1 cellular context compared by ENCODE assay signal in the genomic region with DNA sequence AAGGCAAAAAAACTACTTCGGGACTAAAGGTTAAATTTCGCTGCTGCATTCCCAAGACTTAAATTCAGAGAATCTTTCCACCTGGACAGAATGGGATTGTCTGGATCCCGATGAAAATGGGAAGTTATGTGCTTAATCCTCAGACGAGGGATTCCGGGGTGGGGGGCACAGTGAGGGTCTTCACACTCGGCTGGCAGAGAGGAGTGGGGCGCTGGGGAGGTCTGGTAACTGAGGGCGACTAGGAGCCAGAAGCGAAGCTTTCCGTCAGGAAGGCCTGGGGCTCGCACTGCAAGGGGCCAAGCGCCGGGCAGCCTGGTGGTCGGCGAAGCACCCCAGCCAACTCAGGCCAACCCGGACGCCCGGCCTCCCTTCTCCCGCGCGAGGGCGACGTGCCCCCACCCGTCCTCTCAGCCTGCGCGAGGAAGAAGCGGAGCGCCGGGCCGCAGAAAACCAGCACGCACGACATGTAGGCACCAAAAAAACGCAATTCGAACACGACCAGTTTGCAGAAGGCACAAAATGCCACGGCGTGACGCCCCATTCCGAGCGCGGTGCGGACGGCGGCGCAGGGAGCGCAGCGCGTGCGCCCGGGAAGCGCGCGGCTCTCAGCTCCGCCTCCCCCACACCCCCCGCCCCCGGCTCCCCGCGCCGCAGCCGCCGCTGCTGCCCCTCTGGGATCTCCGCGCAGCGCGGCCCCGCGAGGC.
A peak's percentile ranks its signal among the peaks of the same experiment; 100 is the strongest.
TF ChIP-seq lines count a peak whose summit lies in the region.

No MANE protein-coding gene starts in this region.

TF ChIP-seq in HepG2, 621 proteins besides CTCF, POLR2A, EP300 and RAD21 (continued from another document and continues in another):
- TF ChIP-seq FIP1L1 (IDR thresholded peaks at IDR 0.05; ENCODE audit: borderline replicate concordance, insufficient read depth, low read depth, low read length) (no peak), AKAP8 (CRISPR knock-in tag; IDR thresholded peaks at IDR 0.05) (no peak), TSC22D2 (CRISPR knock-in tag; IDR thresholded peaks at IDR 0.05; ENCODE audit: borderline replicate concordance) (peak; percentile 58; the same call in 1 of the 2 replicates), NR2C2 (CRISPR knock-in tag; IDR thresholded peaks at IDR 0.05; ENCODE audit: borderline replicate concordance) (no peak), MLLT10 (CRISPR knock-in tag; IDR thresholded peaks at IDR 0.05) (no peak), IKZF4 (CRISPR knock-in tag; IDR thresholded peaks at IDR 0.05; ENCODE audit: borderline replicate concordance, low read depth, not compliant biosample characterization) (peak; percentile 53), ZNF30 (CRISPR knock-in tag; IDR thresholded peaks at IDR 0.05) (peak; percentile 37; the same call in 1 of the 2 replicates), XRCC5 (optimal IDR thresholded peaks at IDR 0.05; ENCODE audit: low read length) (no peak), ZFP37 (CRISPR knock-in tag; IDR thresholded peaks at IDR 0.05; ENCODE audit: borderline replicate concordance) (peak; percentile 63; the same call in 1 of the 2 replicates), ZFAT (CRISPR knock-in tag; conservative IDR thresholded peaks at IDR 0.05) (no peak), ZNF335 (CRISPR knock-in tag; IDR thresholded peaks at IDR 0.05) (no peak), SNAPC2 (CRISPR knock-in tag; IDR thresholded peaks at IDR 0.05) (no peak), ZNF484 (CRISPR knock-in tag; IDR thresholded peaks at IDR 0.05; ENCODE audit: borderline replicate concordance, low read depth) (no peak), ZNF24 (IDR thresholded peaks at IDR 0.05) (no peak), SSRP1 (CRISPR knock-in tag; IDR thresholded peaks at IDR 0.05) (no peak), CENPX (CRISPR knock-in tag; IDR thresholded peaks at IDR 0.05) (no peak), ZNF569 (CRISPR knock-in tag; IDR thresholded peaks at IDR 0.05; ENCODE audit: borderline replicate concordance) (no peak), SIN3B (IDR thresholded peaks at IDR 0.05; ENCODE audit: low read length) (no peak), ZNF792 (CRISPR knock-in tag; IDR thresholded peaks at IDR 0.05) (no peak), SOX6 (IDR thresholded peaks at IDR 0.05) (no peak), SOX6 (CRISPR knock-in tag; IDR thresholded peaks at IDR 0.05) (no peak), PHF21A (CRISPR knock-in tag; IDR thresholded peaks at IDR 0.05) (peak; percentile 11; the same call in 1 of the 2 replicates), ZSCAN20 (CRISPR knock-in tag; IDR thresholded peaks at IDR 0.05; ENCODE audit: borderline replicate concordance) (peak; percentile 87; the same call in 1 of the 2 replicates), ARHGAP35 (CRISPR knock-in tag; IDR thresholded peaks at IDR 0.05; ENCODE audit: borderline replicate concordance) (peak; percentile 66; the same call in 1 of the 2 replicates), SP2 (CRISPR knock-in tag; IDR thresholded peaks at IDR 0.05) (peak; percentile 44; the same call in 1 of the 2 replicates), ZNF678 (CRISPR knock-in tag; IDR thresholded peaks at IDR 0.05) (no peak), PRPF4 (IDR thresholded peaks at IDR 0.05; ENCODE audit: low read depth, low read length, poor library complexity, severe bottlenecking) (no peak), ZNF260 (CRISPR knock-in tag; IDR thresholded peaks at IDR 0.05; ENCODE audit: borderline replicate concordance, low read depth) (no peak), TBP (CRISPR knock-in tag; IDR thresholded peaks at IDR 0.05) (no peak), TCF7 (IDR thresholded peaks at IDR 0.05; ENCODE audit: low read depth) (no peak), ATM (IDR thresholded peaks at IDR 0.05; ENCODE audit: borderline replicate concordance) (no peak), TBX3 (IDR thresholded peaks at IDR 0.05; ENCODE audit: borderline replicate concordance) (no peak), SP5 (CRISPR knock-in tag; IDR thresholded peaks at IDR 0.05; ENCODE audit: borderline replicate concordance, low read depth) (peak; percentile 26; the same call in 1 of the 2 replicates), AHR (CRISPR knock-in tag; IDR thresholded peaks at IDR 0.05) (peak; percentile 84; the same call in 1 of the 2 replicates), ZNF709 (CRISPR knock-in tag; IDR thresholded peaks at IDR 0.05) (no peak; the same call in 1 of the 2 replicates), SPEN (CRISPR knock-in tag; IDR thresholded peaks at IDR 0.05; ENCODE audit: low read depth) (0 out of 2 replicates have a peak, but pooled peaks have one; percentile 12), NCOA5 (CRISPR knock-in tag; IDR thresholded peaks at IDR 0.05) (no peak), ZFP90 (CRISPR knock-in tag; IDR thresholded peaks at IDR 0.05; ENCODE audit: borderline replicate concordance) (0 out of 2 replicates have a peak, but pooled peaks have one; percentile 82)
- TF ChIP-seq, protein P1, sequence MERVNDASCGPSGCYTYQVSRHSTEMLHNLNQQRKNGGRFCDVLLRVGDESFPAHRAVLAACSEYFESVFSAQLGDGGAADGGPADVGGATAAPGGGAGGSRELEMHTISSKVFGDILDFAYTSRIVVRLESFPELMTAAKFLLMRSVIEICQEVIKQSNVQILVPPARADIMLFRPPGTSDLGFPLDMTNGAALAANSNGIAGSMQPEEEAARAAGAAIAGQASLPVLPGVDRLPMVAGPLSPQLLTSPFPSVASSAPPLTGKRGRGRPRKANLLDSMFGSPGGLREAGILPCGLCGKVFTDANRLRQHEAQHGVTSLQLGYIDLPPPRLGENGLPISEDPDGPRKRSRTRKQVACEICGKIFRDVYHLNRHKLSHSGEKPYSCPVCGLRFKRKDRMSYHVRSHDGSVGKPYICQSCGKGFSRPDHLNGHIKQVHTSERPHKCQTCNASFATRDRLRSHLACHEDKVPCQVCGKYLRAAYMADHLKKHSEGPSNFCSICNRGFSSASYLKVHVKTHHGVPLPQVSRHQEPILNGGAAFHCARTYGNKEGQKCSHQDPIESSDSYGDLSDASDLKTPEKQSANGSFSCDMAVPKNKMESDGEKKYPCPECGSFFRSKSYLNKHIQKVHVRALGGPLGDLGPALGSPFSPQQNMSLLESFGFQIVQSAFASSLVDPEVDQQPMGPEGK (CRISPR knock-in tag; IDR thresholded peaks at IDR 0.05) = peak; percentile 32; the same call in 1 of the 2 replicates
- TF ChIP-seq, protein P2, sequence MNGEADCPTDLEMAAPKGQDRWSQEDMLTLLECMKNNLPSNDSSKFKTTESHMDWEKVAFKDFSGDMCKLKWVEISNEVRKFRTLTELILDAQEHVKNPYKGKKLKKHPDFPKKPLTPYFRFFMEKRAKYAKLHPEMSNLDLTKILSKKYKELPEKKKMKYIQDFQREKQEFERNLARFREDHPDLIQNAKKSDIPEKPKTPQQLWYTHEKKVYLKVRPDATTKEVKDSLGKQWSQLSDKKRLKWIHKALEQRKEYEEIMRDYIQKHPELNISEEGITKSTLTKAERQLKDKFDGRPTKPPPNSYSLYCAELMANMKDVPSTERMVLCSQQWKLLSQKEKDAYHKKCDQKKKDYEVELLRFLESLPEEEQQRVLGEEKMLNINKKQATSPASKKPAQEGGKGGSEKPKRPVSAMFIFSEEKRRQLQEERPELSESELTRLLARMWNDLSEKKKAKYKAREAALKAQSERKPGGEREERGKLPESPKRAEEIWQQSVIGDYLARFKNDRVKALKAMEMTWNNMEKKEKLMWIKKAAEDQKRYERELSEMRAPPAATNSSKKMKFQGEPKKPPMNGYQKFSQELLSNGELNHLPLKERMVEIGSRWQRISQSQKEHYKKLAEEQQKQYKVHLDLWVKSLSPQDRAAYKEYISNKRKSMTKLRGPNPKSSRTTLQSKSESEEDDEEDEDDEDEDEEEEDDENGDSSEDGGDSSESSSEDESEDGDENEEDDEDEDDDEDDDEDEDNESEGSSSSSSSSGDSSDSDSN (CRISPR knock-in tag; IDR thresholded peaks at IDR 0.05) = no peak; the same call in none of the 2 replicates
- TF ChIP-seq, protein P3, sequence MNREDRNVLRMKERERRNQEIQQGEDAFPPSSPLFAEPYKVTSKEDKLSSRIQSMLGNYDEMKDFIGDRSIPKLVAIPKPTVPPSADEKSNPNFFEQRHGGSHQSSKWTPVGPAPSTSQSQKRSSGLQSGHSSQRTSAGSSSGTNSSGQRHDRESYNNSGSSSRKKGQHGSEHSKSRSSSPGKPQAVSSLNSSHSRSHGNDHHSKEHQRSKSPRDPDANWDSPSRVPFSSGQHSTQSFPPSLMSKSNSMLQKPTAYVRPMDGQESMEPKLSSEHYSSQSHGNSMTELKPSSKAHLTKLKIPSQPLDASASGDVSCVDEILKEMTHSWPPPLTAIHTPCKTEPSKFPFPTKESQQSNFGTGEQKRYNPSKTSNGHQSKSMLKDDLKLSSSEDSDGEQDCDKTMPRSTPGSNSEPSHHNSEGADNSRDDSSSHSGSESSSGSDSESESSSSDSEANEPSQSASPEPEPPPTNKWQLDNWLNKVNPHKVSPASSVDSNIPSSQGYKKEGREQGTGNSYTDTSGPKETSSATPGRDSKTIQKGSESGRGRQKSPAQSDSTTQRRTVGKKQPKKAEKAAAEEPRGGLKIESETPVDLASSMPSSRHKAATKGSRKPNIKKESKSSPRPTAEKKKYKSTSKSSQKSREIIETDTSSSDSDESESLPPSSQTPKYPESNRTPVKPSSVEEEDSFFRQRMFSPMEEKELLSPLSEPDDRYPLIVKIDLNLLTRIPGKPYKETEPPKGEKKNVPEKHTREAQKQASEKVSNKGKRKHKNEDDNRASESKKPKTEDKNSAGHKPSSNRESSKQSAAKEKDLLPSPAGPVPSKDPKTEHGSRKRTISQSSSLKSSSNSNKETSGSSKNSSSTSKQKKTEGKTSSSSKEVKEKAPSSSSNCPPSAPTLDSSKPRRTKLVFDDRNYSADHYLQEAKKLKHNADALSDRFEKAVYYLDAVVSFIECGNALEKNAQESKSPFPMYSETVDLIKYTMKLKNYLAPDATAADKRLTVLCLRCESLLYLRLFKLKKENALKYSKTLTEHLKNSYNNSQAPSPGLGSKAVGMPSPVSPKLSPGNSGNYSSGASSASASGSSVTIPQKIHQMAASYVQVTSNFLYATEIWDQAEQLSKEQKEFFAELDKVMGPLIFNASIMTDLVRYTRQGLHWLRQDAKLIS (CRISPR knock-in tag; IDR thresholded peaks at IDR 0.05) = no peak; the same call in 1 of the 2 replicates
- TF ChIP-seq, protein P4, sequence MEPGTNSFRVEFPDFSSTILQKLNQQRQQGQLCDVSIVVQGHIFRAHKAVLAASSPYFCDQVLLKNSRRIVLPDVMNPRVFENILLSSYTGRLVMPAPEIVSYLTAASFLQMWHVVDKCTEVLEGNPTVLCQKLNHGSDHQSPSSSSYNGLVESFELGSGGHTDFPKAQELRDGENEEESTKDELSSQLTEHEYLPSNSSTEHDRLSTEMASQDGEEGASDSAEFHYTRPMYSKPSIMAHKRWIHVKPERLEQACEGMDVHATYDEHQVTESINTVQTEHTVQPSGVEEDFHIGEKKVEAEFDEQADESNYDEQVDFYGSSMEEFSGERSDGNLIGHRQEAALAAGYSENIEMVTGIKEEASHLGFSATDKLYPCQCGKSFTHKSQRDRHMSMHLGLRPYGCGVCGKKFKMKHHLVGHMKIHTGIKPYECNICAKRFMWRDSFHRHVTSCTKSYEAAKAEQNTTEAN (CRISPR knock-in tag; conservative IDR thresholded peaks at IDR 0.05) = 0 out of 2 replicates have a peak, but pooled peaks have one; percentile 50
- TF ChIP-seq, protein P5, sequence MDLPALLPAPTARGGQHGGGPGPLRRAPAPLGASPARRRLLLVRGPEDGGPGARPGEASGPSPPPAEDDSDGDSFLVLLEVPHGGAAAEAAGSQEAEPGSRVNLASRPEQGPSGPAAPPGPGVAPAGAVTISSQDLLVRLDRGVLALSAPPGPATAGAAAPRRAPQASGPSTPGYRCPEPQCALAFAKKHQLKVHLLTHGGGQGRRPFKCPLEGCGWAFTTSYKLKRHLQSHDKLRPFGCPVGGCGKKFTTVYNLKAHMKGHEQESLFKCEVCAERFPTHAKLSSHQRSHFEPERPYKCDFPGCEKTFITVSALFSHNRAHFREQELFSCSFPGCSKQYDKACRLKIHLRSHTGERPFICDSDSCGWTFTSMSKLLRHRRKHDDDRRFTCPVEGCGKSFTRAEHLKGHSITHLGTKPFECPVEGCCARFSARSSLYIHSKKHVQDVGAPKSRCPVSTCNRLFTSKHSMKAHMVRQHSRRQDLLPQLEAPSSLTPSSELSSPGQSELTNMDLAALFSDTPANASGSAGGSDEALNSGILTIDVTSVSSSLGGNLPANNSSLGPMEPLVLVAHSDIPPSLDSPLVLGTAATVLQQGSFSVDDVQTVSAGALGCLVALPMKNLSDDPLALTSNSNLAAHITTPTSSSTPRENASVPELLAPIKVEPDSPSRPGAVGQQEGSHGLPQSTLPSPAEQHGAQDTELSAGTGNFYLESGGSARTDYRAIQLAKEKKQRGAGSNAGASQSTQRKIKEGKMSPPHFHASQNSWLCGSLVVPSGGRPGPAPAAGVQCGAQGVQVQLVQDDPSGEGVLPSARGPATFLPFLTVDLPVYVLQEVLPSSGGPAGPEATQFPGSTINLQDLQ (CRISPR knock-in tag; IDR thresholded peaks at IDR 0.05) = no peak
- TF ChIP-seq, protein P6, sequence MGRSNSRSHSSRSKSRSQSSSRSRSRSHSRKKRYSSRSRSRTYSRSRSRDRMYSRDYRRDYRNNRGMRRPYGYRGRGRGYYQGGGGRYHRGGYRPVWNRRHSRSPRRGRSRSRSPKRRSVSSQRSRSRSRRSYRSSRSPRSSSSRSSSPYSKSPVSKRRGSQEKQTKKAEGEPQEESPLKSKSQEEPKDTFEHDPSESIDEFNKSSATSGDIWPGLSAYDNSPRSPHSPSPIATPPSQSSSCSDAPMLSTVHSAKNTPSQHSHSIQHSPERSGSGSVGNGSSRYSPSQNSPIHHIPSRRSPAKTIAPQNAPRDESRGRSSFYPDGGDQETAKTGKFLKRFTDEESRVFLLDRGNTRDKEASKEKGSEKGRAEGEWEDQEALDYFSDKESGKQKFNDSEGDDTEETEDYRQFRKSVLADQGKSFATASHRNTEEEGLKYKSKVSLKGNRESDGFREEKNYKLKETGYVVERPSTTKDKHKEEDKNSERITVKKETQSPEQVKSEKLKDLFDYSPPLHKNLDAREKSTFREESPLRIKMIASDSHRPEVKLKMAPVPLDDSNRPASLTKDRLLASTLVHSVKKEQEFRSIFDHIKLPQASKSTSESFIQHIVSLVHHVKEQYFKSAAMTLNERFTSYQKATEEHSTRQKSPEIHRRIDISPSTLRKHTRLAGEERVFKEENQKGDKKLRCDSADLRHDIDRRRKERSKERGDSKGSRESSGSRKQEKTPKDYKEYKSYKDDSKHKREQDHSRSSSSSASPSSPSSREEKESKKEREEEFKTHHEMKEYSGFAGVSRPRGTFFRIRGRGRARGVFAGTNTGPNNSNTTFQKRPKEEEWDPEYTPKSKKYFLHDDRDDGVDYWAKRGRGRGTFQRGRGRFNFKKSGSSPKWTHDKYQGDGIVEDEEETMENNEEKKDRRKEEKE (IDR thresholded peaks at IDR 0.05) = no peak
- TF ChIP-seq, protein P7, sequence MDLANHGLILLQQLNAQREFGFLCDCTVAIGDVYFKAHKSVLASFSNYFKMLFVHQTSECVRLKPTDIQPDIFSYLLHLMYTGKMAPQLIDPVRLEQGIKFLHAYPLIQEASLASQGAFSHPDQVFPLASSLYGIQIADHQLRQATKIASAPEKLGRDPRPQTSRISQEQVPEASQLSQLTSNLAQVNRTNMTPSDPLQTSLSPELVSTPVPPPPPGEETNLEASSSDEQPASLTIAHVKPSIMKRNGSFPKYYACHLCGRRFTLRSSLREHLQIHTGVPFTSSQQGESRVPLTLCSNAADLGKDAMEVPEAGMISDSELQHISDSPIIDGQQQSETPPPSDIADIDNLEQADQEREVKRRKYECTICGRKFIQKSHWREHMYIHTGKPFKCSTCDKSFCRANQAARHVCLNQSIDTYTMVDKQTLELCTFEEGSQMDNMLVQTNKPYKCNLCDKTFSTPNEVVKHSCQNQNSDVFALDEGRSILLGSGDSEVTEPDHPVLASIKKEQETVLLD (CRISPR knock-in tag; IDR thresholded peaks at IDR 0.05; ENCODE audit: low read depth) = no peak
